In genomic region chr1:2415801-2416208, GRCh38 we compare ENCODE assay signal across 7 cellular contexts. TPM values are rescaled to one million over a fixed set of nuclear protein-coding genes. Genes with fewer than 3 reads are reported as not detected.
A peak's percentile ranks its signal among the peaks of the same experiment; 100 is the strongest.
DNase-seq lines count a peak whose midpoint lies in the region; ATAC-seq, FAIRE-seq and TF ChIP-seq lines count a peak whose summit lies in the region.

No MANE protein-coding gene starts in this region.

- H3K4me1 Mint-ChIP-seq in T-helper 2 cell treated with Interferon-gamma antibody and Interleukin-4, amounts not matched to agents 5 μg/mL and 100 μg/mL, for 36 hours (ENCODE audit: low read depth) = peaks cover 24% of the 10 kb centered on the region

- TF ChIP-seq POLR2A in stomach (IDR thresholded peaks at IDR 0.05) = no peak

- DNase-seq in GM18507 (ENCODE audit: extremely low spot score, insufficient read length, low read depth) = no peak
- peak; percentile 35 for DNase-seq in T-helper 2 cell treated with Interferon-gamma antibody and Interleukin-4, amounts not matched to agents 5 μg/mL and 100 μg/mL, for 36 hours (ENCODE audit: low spot score)
- peak; percentile 54 for DNase-seq in stomach
- DNase-seq in NCI-H524 (lab: John Stamatoyannopoulos, UW) = no peak
- no peak for DNase-seq in glomerular visceral epithelial cell (ENCODE audit: extremely low spot score)

- H3K27ac ChIP-seq in duodenal mucosa (ENCODE audit: low read depth, low read length) (no peak overlapping the region), stomach (peak overlapping the region; percentile 10 to 65 (median 40))

- H3K27ac Mint-ChIP-seq in T-helper 2 cell treated with Interferon-gamma antibody and Interleukin-4, amounts not matched to agents 5 μg/mL and 100 μg/mL, for 36 hours = peak overlapping the region; percentile 82

- peaks cover 3% of the 10 kb centered on the region for H3K36me3 Mint-ChIP-seq in T-helper 2 cell treated with Interferon-gamma antibody and Interleukin-4, amounts not matched to agents 5 μg/mL and 100 μg/mL, for 36 hours (ENCODE audit: low read depth)

- H3K4me3 ChIP-seq in duodenal mucosa (ENCODE audit: low read depth in 1 of 2, low read length in 2 of 2) (peak overlapping the region; percentile 63 to 65), stomach (peak overlapping the region; percentile 16 to 49 (median 32))

- no peaks in the 10 kb centered on the region for H3K27me3 Mint-ChIP-seq in T-helper 2 cell treated with Interferon-gamma antibody and Interleukin-4, amounts not matched to agents 5 μg/mL and 100 μg/mL, for 36 hours (ENCODE audit: low read depth)

- 10 to 44% (median 17%) methylated on average over 6 to 19 of the region's 19 CpGs for WGBS in stomach, 5 donors

- peak overlapping the region; percentile 25 to 29 for H3K9ac ChIP-seq in duodenal mucosa (ENCODE audit: low read depth in 1 of 2, low read length in 2 of 2)

- peaks cover 27 to 36% of the 10 kb centered on the region in 2 donors for H3K4me1 ChIP-seq in duodenal mucosa (ENCODE audit: control insufficient read depth in 1 of 2, insufficient read depth in 2 of 2, low read length in 2 of 2)
- H3K4me1 ChIP-seq in stomach = peaks cover 30 to 58% (median 46%) of the 10 kb centered on the region in 4 donors

- peaks cover 0 to 22% of the 10 kb centered on the region in 2 donors for H3K27me3 ChIP-seq in duodenal mucosa (ENCODE audit: control insufficient read depth in 1 of 2, insufficient read depth in 2 of 2, low read length in 2 of 2)
- H3K27me3 ChIP-seq in stomach = peaks cover 0 to 62% (median 40%) of the 10 kb centered on the region in 3 donors

- ATAC-seq in GM21390 (IDR thresholded peaks at IDR 0.05; ENCODE audit: unreplicated experiment) = no peak

- no peaks in the 10 kb centered on the region for H3K9me3 ChIP-seq in duodenal mucosa (ENCODE audit: control insufficient read depth in 1 of 2, low read length in 2 of 2)
- no peaks in the 10 kb centered on the region for H3K9me3 ChIP-seq in stomach

- TF ChIP-seq CTCF in stomach (IDR thresholded peaks at IDR 0.05) = no peak

- H3K4me3 Mint-ChIP-seq in T-helper 2 cell treated with Interferon-gamma antibody and Interleukin-4, amounts not matched to agents 5 μg/mL and 100 μg/mL, for 36 hours = peak overlapping the region; percentile 81

- H3K36me3 ChIP-seq in duodenal mucosa (ENCODE audit: control insufficient read depth in 1 of 2, insufficient read depth in 2 of 2, low read length in 2 of 2) (no peaks in the 10 kb centered on the region), stomach (no peaks in the 10 kb centered on the region)

- peak; percentile 84 for FAIRE-seq in GM18507 (lab: Jason Lieb, UNC)

- TF ChIP-seq EP300 in stomach (IDR thresholded peaks at IDR 0.05) = no peak

- intact Hi-C loops in stomach (cut with DNase I; ENCODE audit: low total_unique reads) = loop anchor here (10.0 kb wide), 1 partner anchor 229 kb away; no protein-coding TSS in a partner anchor

- no peaks in the 10 kb centered on the region for H3K9me3 Mint-ChIP-seq in T-helper 2 cell treated with Interferon-gamma antibody and Interleukin-4, amounts not matched to agents 5 μg/mL and 100 μg/mL, for 36 hours

RNA-seq across cellular contexts. Expression of gene PEX10, which starts 3.4 kb away (rescaled TPM):
- 10 to 100 TPM in 3 of 5 donors, 1 to 10 TPM in 1, under 1 TPM in 1; 0.87 to 27.2 (median 17.6) TPM for total RNA-seq in stomach
- polyA plus RNA-seq in stomach = 10 to 100 TPM; 14.8 to 16.5 (median 15.0) TPM

RNA-seq across cellular contexts. Expression of gene RER1, which starts 24.2 kb away (rescaled TPM):
- total RNA-seq in stomach = 10 to 100 TPM; 58.2 to 73.6 (median 69.6) TPM
- 10 to 100 TPM; 38.2 to 63.8 (median 53.3) TPM for polyA plus RNA-seq in stomach

RNA-seq across cellular contexts. Expression of gene MORN1, which starts 24.5 kb away (rescaled TPM):
- 10 to 100 TPM in 3 of 5 donors, 1 to 10 TPM in 2; 3.1 to 18.1 (median 15.8) TPM for total RNA-seq in stomach
- polyA plus RNA-seq in stomach = 1 to 10 TPM; 2.6 to 5.7 (median 3.7) TPM

Comparison
In these comparisons a context has a peak if more than half of its experiments do, and no peak if none do; other contexts are left out.
1. DNase-seq: peak in T-helper 2 cell treated with Interferon-gamma antibody and Interleukin-4, amounts not matched to agents 5 μg/mL and 100 μg/mL, for 36 hours (single experiment) and stomach (single experiment); none in GM18507 (single experiment), NCI-H524 (0 of 2) and glomerular visceral epithelial cell (single experiment).